Comparison of ENCODE assay signal across 20 cellular contexts in genomic region chr4:145814246-145814645, GRCh38.
DNase-seq lines count a peak whose midpoint lies in the region; ATAC-seq and TF ChIP-seq lines count a peak whose summit lies in the region.
"Had no signal": no experiment of that assay in that cellular context is flagged by ENCODE, and none has a peak within 500 bp of the region (broad histone marks: within the 10 kb centered on the region; RNA-seq: fewer than 3 reads in every experiment).

No MANE protein-coding gene starts in this region.

- H3K27me3 Mint-ChIP-seq in activated naive CD8-positive, alpha-beta T cell treated with anti-CD3 and anti-CD28 coated beads, Interleukin-2, amount 50 U/mL, for 24 hours = no peaks in the 10 kb centered on the region
- H3K27me3 Mint-ChIP-seq: CD4-positive, CD25-positive, alpha-beta regulatory T cell had no signal

- peaks cover 3% of the 10 kb centered on the region for H3K36me3 ChIP-seq in BE2C

- H3K9me3 Mint-ChIP-seq in activated naive CD8-positive, alpha-beta T cell treated with anti-CD3 and anti-CD28 coated beads, Interleukin-2, amount 50 U/mL, for 24 hours = peaks cover 12% of the 10 kb centered on the region

- H3K4me3 ChIP-seq in BE2C (ENCODE audit: low read depth, low read length) = no peak overlapping the region
- H3K4me3 ChIP-seq: SJCRH30 had no signal

- no peak for ATAC-seq in activated naive CD8-positive, alpha-beta T cell treated with anti-CD3 and anti-CD28 coated beads, Interleukin-2, amount 50 U/mL, for 24 hours
- ATAC-seq in GM19395 (IDR thresholded peaks at IDR 0.05; ENCODE audit: unreplicated experiment) (no peak), GM18873 (IDR thresholded peaks at IDR 0.05; ENCODE audit: low FRiP score, unreplicated experiment) (no peak)

- H3K4me3 Mint-ChIP-seq in activated naive CD8-positive, alpha-beta T cell treated with anti-CD3 and anti-CD28 coated beads, Interleukin-2, amount 50 U/mL, for 24 hours = no peak overlapping the region
- H3K4me3 Mint-ChIP-seq: CD4-positive, CD25-positive, alpha-beta regulatory T cell had no signal

- peaks cover 5% of the 10 kb centered on the region; the same call in 1 of the 2 replicates for H3K4me1 ChIP-seq in BE2C
- H3K4me1 ChIP-seq: SJCRH30 had no signal

- no peaks in the 10 kb centered on the region for H3K9me3 ChIP-seq in BE2C
- H3K9me3 ChIP-seq: SJCRH30 had no signal

- no peaks in the 10 kb centered on the region for H3K27me3 ChIP-seq in BE2C
- H3K27me3 ChIP-seq: SJCRH30 had no signal

- no peak for TF ChIP-seq CTCF in BE2C (IDR thresholded peaks at IDR 0.05; ENCODE audit: low read depth, low read length)

- peaks cover 84% of the 10 kb centered on the region for H3K36me3 Mint-ChIP-seq in activated naive CD8-positive, alpha-beta T cell treated with anti-CD3 and anti-CD28 coated beads, Interleukin-2, amount 50 U/mL, for 24 hours (ENCODE audit: low read depth)

- DNase-seq in NCI-H82 (lab: John Stamatoyannopoulos, UW) (peak; percentile 47), NCI-H82 treated with DMSO at 0.1 percent for 48 hours (lab: John Stamatoyannopoulos, UW; ENCODE audit: unreplicated experiment) (no peak), BE2C (peak; percentile 40), NCI-H2107 treated with DMSO at 0.1 percent for 48 hours (lab: John Stamatoyannopoulos, UW; ENCODE audit: unreplicated experiment) (peak; percentile 49), NCI-H2029 (lab: John Stamatoyannopoulos, UW) (no peak)
- DNase-seq in activated naive CD8-positive, alpha-beta T cell treated with anti-CD3 and anti-CD28 coated beads, Interleukin-2, amount 50 U/mL, for 24 hours = no peak
- DNase-seq: AML-193; Calu3; CD4-positive, CD25-positive, alpha-beta regulatory T cell; DND-41; GDM1; KBM-7; NCI-H1092 treated with DMSO at 0.1 percent for 48 hours; NCI-H187 treated with DMSO at 0.1 percent for 48 hours; NCI-H446; NK-92 treated with Interleukin-12 subunit alpha and Interleukin-12 subunit beta, amount 100 ng/mL, for 24 hours; OCI-M1; SJCRH30 had no signal

- H3K27ac Mint-ChIP-seq in activated naive CD8-positive, alpha-beta T cell treated with anti-CD3 and anti-CD28 coated beads, Interleukin-2, amount 50 U/mL, for 24 hours = peak overlapping the region; percentile 94

- H3K4me1 Mint-ChIP-seq in activated naive CD8-positive, alpha-beta T cell treated with anti-CD3 and anti-CD28 coated beads, Interleukin-2, amount 50 U/mL, for 24 hours = peaks cover 52% of the 10 kb centered on the region

Comparison
In these comparisons a context has a peak if more than half of its experiments do, and no peak if none do; other contexts are left out.
1. DNase-seq: peak in NCI-H82 (single experiment), BE2C (single experiment) and NCI-H2107 treated with DMSO at 0.1 percent for 48 hours (single experiment); none in NCI-H82 treated with DMSO at 0.1 percent for 48 hours (single experiment), activated naive CD8-positive, alpha-beta T cell treated with anti-CD3 and anti-CD28 coated beads, Interleukin-2, amount 50 U/mL, for 24 hours (single experiment) and NCI-H2029 (single experiment).